In the genomic region with DNA sequence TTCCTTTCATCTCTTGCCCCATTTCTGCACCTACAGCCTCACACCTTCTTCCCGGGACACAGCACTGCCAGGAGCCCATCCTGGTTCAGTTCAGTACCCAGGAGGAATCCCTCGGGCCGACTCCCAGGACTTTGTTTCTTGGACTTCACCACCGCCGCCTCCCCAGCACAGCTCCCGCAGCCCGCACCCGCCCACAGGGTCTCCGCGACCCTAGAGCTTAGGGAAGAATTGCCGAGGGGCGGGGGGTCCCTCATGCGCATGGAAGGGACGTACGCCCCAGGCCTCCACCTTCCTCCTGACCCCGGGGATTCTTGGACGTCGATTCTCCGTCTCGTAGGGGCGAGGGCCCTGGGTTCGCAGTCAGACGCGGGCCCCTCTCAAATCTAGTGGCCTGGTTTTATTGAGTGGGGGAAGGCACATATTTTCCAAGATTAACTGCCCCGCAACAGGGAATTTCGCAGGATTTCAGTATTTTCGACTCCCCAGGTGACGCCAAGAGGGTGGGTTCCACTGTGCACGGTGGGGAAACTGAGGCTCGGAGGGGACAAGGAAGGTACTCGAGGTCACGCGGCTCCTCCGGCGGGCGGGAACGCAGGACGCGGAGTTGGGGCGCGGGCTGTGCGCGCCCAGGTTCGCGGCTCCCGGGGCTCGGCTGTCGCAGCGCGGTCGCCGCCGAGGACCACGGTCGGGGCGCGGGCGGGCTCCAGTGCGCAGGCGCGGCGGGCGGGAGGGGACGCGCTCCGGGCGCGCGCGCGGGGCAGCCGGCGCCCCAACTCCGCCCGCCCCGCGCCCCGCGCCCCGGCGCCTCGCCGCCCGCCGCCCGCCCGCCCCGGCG, we compare ENCODE assay signal across 8 cellular contexts. TPM values are rescaled to one million over a fixed set of nuclear protein-coding genes. Genes with fewer than 3 reads are reported as not detected.
DNase-seq lines count a peak whose midpoint lies in the region; ATAC-seq and TF ChIP-seq lines count a peak whose summit lies in the region.

A gene (plus strand): TSS at position 733 of the 835 bp plus-strand sequence. CDS start 176 bp downstream, outside the sequence.

- H3K4me1 Mint-ChIP-seq in activated T-helper 2 cell treated with anti-CD3 and anti-CD28 coated beads, Interferon-gamma antibody, Interleukin-2, Interleukin-4, amounts not matched to agents 10 μg/mL and 5 μg/mL and 100 μg/mL, durations not matched to agents 14 hours and 24 hours and 36 hours (ENCODE audit: low read depth) = no peaks in the 10 kb centered on the region
- H3K4me1 Mint-ChIP-seq in stimulated activated naive CD8-positive, alpha-beta T cell treated with anti-CD3 and anti-CD28 coated beads, Interleukin-15, Interleukin-2, amounts not matched to agents 100 ng/mL and 50 ng/mL, for 24 hours (ENCODE audit: low read depth) = no peaks in the 10 kb centered on the region

- H3K27me3 Mint-ChIP-seq in activated T-helper 2 cell treated with anti-CD3 and anti-CD28 coated beads, Interferon-gamma antibody, Interleukin-2, Interleukin-4, amounts not matched to agents 10 μg/mL and 5 μg/mL and 100 μg/mL, durations not matched to agents 14 hours and 24 hours and 36 hours (ENCODE audit: low read depth) = peaks cover 46% of the 10 kb centered on the region
- H3K27me3 Mint-ChIP-seq in stimulated activated naive CD8-positive, alpha-beta T cell treated with anti-CD3 and anti-CD28 coated beads, Interleukin-15, Interleukin-2, amounts not matched to agents 100 ng/mL and 50 ng/mL, for 24 hours = peaks cover 41% of the 10 kb centered on the region

- peaks cover 7% of the 10 kb centered on the region for H3K4me1 ChIP-seq in iPS-18a (ENCODE audit: control insufficient read depth, low read depth, low read length)

- peak within 1 kb of the TSS; percentile 33 for H3K27ac ChIP-seq in C4-2B
- no peak within 1 kb of the TSS for H3K27ac ChIP-seq in iPS-18a (ENCODE audit: low read length)

- no peaks in the 10 kb centered on the region for H3K9me3 Mint-ChIP-seq in activated T-helper 2 cell treated with anti-CD3 and anti-CD28 coated beads, Interferon-gamma antibody, Interleukin-2, Interleukin-4, amounts not matched to agents 10 μg/mL and 5 μg/mL and 100 μg/mL, durations not matched to agents 14 hours and 24 hours and 36 hours
- H3K9me3 Mint-ChIP-seq in stimulated activated naive CD8-positive, alpha-beta T cell treated with anti-CD3 and anti-CD28 coated beads, Interleukin-15, Interleukin-2, amounts not matched to agents 100 ng/mL and 50 ng/mL, for 24 hours = no peaks in the 10 kb centered on the region

- no peaks in the 10 kb centered on the region for H3K9me3 ChIP-seq in iPS-18a (ENCODE audit: control insufficient read depth, low read depth, low read length)

- H3K9ac ChIP-seq in iPS-18a (ENCODE audit: low read length) = peak within 1 kb of the TSS; percentile 55

- H3K27me3 ChIP-seq in iPS-18a (ENCODE audit: control insufficient read depth, insufficient read depth, low read length) = peaks cover 52% of the 10 kb centered on the region

- peak within 1 kb of the TSS; percentile 58 for H3K4me3 Mint-ChIP-seq in activated T-helper 2 cell treated with anti-CD3 and anti-CD28 coated beads, Interferon-gamma antibody, Interleukin-2, Interleukin-4, amounts not matched to agents 10 μg/mL and 5 μg/mL and 100 μg/mL, durations not matched to agents 14 hours and 24 hours and 36 hours (ENCODE audit: low read depth)
- H3K4me3 Mint-ChIP-seq in stimulated activated naive CD8-positive, alpha-beta T cell treated with anti-CD3 and anti-CD28 coated beads, Interleukin-15, Interleukin-2, amounts not matched to agents 100 ng/mL and 50 ng/mL, for 24 hours = peak within 1 kb of the TSS; percentile 22

- ATAC-seq in HG03460 (IDR thresholded peaks at IDR 0.05; ENCODE audit: unreplicated experiment) = no peak

- intact Hi-C loops in activated T-helper 2 cell treated with anti-CD3 and anti-CD28 coated beads, Interferon-gamma antibody, Interleukin-2, Interleukin-4, amounts not matched to agents 10 μg/mL and 5 μg/mL and 100 μg/mL, durations not matched to agents 14 hours and 24 hours and 36 hours (cut with micrococcal nuclease) = no loop called here

- no peak for DNase-seq in HFF-Myc (ENCODE audit: extremely low read depth, low read depth)
- peak; percentile 22 for DNase-seq in activated T-helper 2 cell treated with anti-CD3 and anti-CD28 coated beads, Interferon-gamma antibody, Interleukin-2, Interleukin-4, amounts not matched to agents 10 μg/mL and 5 μg/mL and 100 μg/mL, durations not matched to agents 14 hours and 24 hours and 36 hours (ENCODE audit: low spot score)
- DNase-seq in OCI-M1 (lab: John Stamatoyannopoulos, UW) = no peak
- no peak for DNase-seq in T1000 (lab: John Stamatoyannopoulos, UW)

- no peak within 1 kb of the TSS for H3K27ac Mint-ChIP-seq in activated T-helper 2 cell treated with anti-CD3 and anti-CD28 coated beads, Interferon-gamma antibody, Interleukin-2, Interleukin-4, amounts not matched to agents 10 μg/mL and 5 μg/mL and 100 μg/mL, durations not matched to agents 14 hours and 24 hours and 36 hours
- no peak within 1 kb of the TSS for H3K27ac Mint-ChIP-seq in stimulated activated naive CD8-positive, alpha-beta T cell treated with anti-CD3 and anti-CD28 coated beads, Interleukin-15, Interleukin-2, amounts not matched to agents 100 ng/mL and 50 ng/mL, for 24 hours

- no peaks in the 10 kb centered on the region for H3K36me3 Mint-ChIP-seq in activated T-helper 2 cell treated with anti-CD3 and anti-CD28 coated beads, Interferon-gamma antibody, Interleukin-2, Interleukin-4, amounts not matched to agents 10 μg/mL and 5 μg/mL and 100 μg/mL, durations not matched to agents 14 hours and 24 hours and 36 hours (ENCODE audit: low read depth)
- no peaks in the 10 kb centered on the region for H3K36me3 Mint-ChIP-seq in stimulated activated naive CD8-positive, alpha-beta T cell treated with anti-CD3 and anti-CD28 coated beads, Interleukin-15, Interleukin-2, amounts not matched to agents 100 ng/mL and 50 ng/mL, for 24 hours (ENCODE audit: low read depth)

- no peaks in the 10 kb centered on the region for H3K36me3 ChIP-seq in iPS-18a (ENCODE audit: control insufficient read depth, low read depth, low read length)

- H3K4me3 ChIP-seq in HFF-Myc (replicated peaks; ENCODE audit: low read depth, low read length) (peak within 1 kb of the TSS; percentile 33), iPS-18a (ENCODE audit: low read length) (peak within 1 kb of the TSS; percentile 76)

- TF ChIP-seq CTCF in C4-2B (conservative IDR thresholded peaks at IDR 0.05) (no peak), HFF-Myc (IDR thresholded peaks at IDR 0.05; ENCODE audit: low read depth, low read length, missing control alignments) (no peak)

RNA-seq across cellular contexts. Expression of the gene that starts here (rescaled TPM):
- 8.9 and 9.4 TPM in 2 replicates for total RNA-seq in activated T-helper 2 cell treated with anti-CD3 and anti-CD28 coated beads, Interferon-gamma antibody, Interleukin-2, Interleukin-4, amounts not matched to agents 10 μg/mL and 5 μg/mL and 100 μg/mL, durations not matched to agents 14 hours and 24 hours and 36 hours
